Comparison of ENCODE assay signal across 18 cellular contexts in the genomic region with DNA sequence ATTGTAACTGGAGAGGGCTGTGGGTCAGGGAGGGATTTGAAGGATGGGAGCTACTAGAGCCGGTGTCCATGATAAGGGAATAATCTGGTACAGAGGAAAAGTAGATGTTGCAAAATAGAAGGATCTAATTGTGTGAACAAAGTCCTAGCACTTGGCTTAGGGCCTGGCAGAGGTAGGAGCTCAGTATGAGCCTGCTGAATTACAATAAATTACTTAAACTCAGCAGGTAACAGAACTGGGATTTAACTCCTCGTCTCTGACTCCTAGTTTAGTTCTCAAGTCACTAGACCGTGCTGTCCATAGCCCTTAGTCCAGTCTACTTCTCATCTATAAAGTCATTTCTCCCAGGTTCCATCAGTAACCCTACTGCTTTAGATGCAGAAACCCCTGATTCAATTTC.
DNase-seq lines count a peak whose midpoint lies in the region; ATAC-seq and TF ChIP-seq lines count a peak whose summit lies in the region.
"Had no signal": no experiment of that assay in that cellular context is flagged by ENCODE, and none has a peak within 500 bp of the region (broad histone marks: within the 10 kb centered on the region; RNA-seq: fewer than 3 reads in every experiment).

No MANE protein-coding gene starts in this region.

- TF ChIP-seq CTCF in left ventricle myocardium inferior (IDR thresholded peaks at IDR 0.05; ENCODE audit: borderline replicate concordance): no peak
- no peak for TF ChIP-seq CTCF in activated CD8-positive, alpha-beta T cell treated with anti-CD3 and anti-CD28 coated beads for 36 hours (IDR thresholded peaks at IDR 0.05)

- H3K27ac ChIP-seq in SK-N-MC (peak overlapping the region; percentile 79), left ventricle myocardium inferior (replicated peaks) (peak overlapping the region; percentile 87)
- H3K27ac ChIP-seq: 22Rv1, A549, BLaER1 had no signal

- POLR2A ChIA-PET in activated CD8-positive, alpha-beta T cell treated with anti-CD3 and anti-CD28 coated beads for 36 hours (lab: Charles Lee): no interaction called here

- H3K36me3 Mint-ChIP-seq in activated CD8-positive, alpha-beta T cell treated with anti-CD3 and anti-CD28 coated beads for 36 hours (ENCODE audit: low read depth): no peaks in the 10 kb centered on the region
- H3K36me3 Mint-ChIP-seq: CD14-positive monocyte; CD4-positive, alpha-beta memory T cell had no signal

- no peak overlapping the region for H3K4me3 Mint-ChIP-seq in activated CD8-positive, alpha-beta T cell treated with anti-CD3 and anti-CD28 coated beads for 36 hours
- H3K4me3 Mint-ChIP-seq: CD14-positive monocyte; CD4-positive, alpha-beta memory T cell; H9 had no signal

- no peaks in the 10 kb centered on the region for H3K9me3 ChIP-seq in SK-N-MC (ENCODE audit: low read depth, low read length)
- no peaks in the 10 kb centered on the region for H3K9me3 ChIP-seq in left ventricle myocardium inferior (replicated peaks)
- H3K9me3 ChIP-seq: A549, BLaER1 had no signal

- H3K27me3 Mint-ChIP-seq in activated CD8-positive, alpha-beta T cell treated with anti-CD3 and anti-CD28 coated beads for 36 hours: no peaks in the 10 kb centered on the region

- H3K27ac Mint-ChIP-seq in activated CD8-positive, alpha-beta T cell treated with anti-CD3 and anti-CD28 coated beads for 36 hours: no peak overlapping the region
- H3K27ac Mint-ChIP-seq: CD14-positive monocyte; CD4-positive, alpha-beta memory T cell; H9 had no signal

- peaks cover 62% of the 10 kb centered on the region for H3K4me1 ChIP-seq in left ventricle myocardium inferior
- H3K4me1 ChIP-seq: A549, BLaER1 had no signal

- no peak for DNase-seq in Right ventricle myocardium inferior (ENCODE audit: missing footprints)
- no peak for DNase-seq in cardiac septum (ENCODE audit: low spot score)
- no peak for DNase-seq in SK-N-MC (ENCODE audit: low read depth, low spot score)
- DNase-seq in left ventricle myocardium inferior: no peak
- peak; percentile 24 for DNase-seq in iPS-NIHi7 (ENCODE audit: extremely low spot score)
- DNase-seq in AG08395 (ENCODE audit: low spot score): no peak
- DNase-seq in activated CD8-positive, alpha-beta T cell treated with anti-CD3 and anti-CD28 coated beads for 36 hours: no peak
- DNase-seq: CD4-positive, alpha-beta memory T cell; DMS153; DMS79; GDM1; GOT3; H9 had no signal

- H3K4me1 Mint-ChIP-seq in activated CD8-positive, alpha-beta T cell treated with anti-CD3 and anti-CD28 coated beads for 36 hours (ENCODE audit: low read depth): no peaks in the 10 kb centered on the region
- H3K4me1 Mint-ChIP-seq: CD14-positive monocyte had no signal

- ATAC-seq in Right ventricle myocardium inferior: peak; percentile 32
- ATAC-seq in activated CD8-positive, alpha-beta T cell treated with anti-CD3 and anti-CD28 coated beads for 36 hours: no peak
- ATAC-seq in HG03521 (IDR thresholded peaks at IDR 0.05; ENCODE audit: unreplicated experiment): no peak
- ATAC-seq: A549 had no signal

- no peaks in the 10 kb centered on the region for H3K9me3 Mint-ChIP-seq in activated CD8-positive, alpha-beta T cell treated with anti-CD3 and anti-CD28 coated beads for 36 hours

- H3K4me3 ChIP-seq in SK-N-MC: peak overlapping the region; percentile 61
- H3K4me3 ChIP-seq in left ventricle myocardium inferior: no peak overlapping the region
- H3K4me3 ChIP-seq: A549, BLaER1 had no signal

- no peak overlapping the region for H3K9ac ChIP-seq in SK-N-MC (ENCODE audit: insufficient read length)
- H3K9ac ChIP-seq: BLaER1 had no signal

- no peaks in the 10 kb centered on the region for H3K27me3 ChIP-seq in left ventricle myocardium inferior (ENCODE audit: low read depth)
- H3K27me3 ChIP-seq: BLaER1 had no signal

- CTCF ChIA-PET in activated CD8-positive, alpha-beta T cell treated with anti-CD3 and anti-CD28 coated beads for 36 hours (lab: Charles Lee): interaction anchor here (1.3 kb wide), 1 partner anchor 10 kb away, joined by 4 read pairs; no protein-coding TSS in a partner anchor

- H3K36me3 ChIP-seq in SK-N-MC (ENCODE audit: insufficient read depth, low read length) (no peaks in the 10 kb centered on the region), left ventricle myocardium inferior (no peaks in the 10 kb centered on the region)
- H3K36me3 ChIP-seq: BLaER1 had no signal

- intact Hi-C loops in Right ventricle myocardium inferior (cut with DNase I): no loop called here
- intact Hi-C loops in cardiac septum (cut with DNase I): no loop called here
- intact Hi-C loops in left ventricle myocardium inferior (cut with micrococcal nuclease): no loop called here
- intact Hi-C loops in activated CD8-positive, alpha-beta T cell treated with anti-CD3 and anti-CD28 coated beads for 36 hours (cut with micrococcal nuclease): no loop called here
